Comparison of ENCODE assay signal across 8 cellular contexts in the genomic region with DNA sequence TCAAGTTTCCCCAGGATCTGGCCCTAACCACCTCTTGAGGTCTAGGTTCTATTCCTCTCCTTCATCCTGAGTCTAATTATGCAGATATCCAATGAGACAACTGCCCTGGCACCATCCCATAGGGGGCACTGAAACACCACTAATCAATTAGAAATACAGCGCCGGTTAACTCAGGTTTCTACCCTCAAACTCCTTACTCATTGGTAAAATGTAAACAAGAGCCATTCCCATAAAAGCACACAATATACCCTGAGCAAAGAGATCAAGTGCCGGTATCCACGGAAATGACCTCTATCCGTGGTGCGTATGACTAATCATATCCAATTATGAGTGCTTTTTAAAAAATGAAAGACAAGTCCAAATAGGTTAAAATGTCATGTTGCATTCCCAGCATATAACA.
DNase-seq lines count a peak whose midpoint lies in the region; ATAC-seq, FAIRE-seq and TF ChIP-seq lines count a peak whose summit lies in the region.

No MANE protein-coding gene starts in this region.

- intact Hi-C loops in activated B cell treated with CpG ODN at 0.5 μM for 24 hours (cut with micrococcal nuclease): loop anchor here (1.0 to 5.0 kb wide), 10 partner anchors 36 to 872 kb away; no protein-coding TSS in a partner anchor

- H3K27ac Mint-ChIP-seq in activated B cell treated with CpG ODN at 0.5 μM for 24 hours: no peak overlapping the region

- no peak for FAIRE-seq in bronchial epithelial cell (lab: Jason Lieb, UNC)

- POLR2A ChIA-PET in activated B cell treated with CpG ODN at 0.5 μM for 24 hours (lab: Charles Lee): interaction anchor here (0.7 kb wide), 1 partner anchor 240 kb away, joined by 9 read pairs; no protein-coding TSS in a partner anchor

- H3K36me3 ChIP-seq in bronchial epithelial cell (ENCODE audit: control insufficient read depth, insufficient read depth, low read length): no peaks in the 10 kb centered on the region

- H3K27me3 Mint-ChIP-seq in activated B cell treated with CpG ODN at 0.5 μM for 24 hours: peaks cover 10% of the 10 kb centered on the region

- H3K27me3 ChIP-seq in bronchial epithelial cell (ENCODE audit: control insufficient read depth, insufficient read depth, low read length): no peaks in the 10 kb centered on the region

- peak; percentile 56 for TF ChIP-seq CTCF in AG10803 (conservative IDR thresholded peaks at IDR 0.05; ENCODE audit: low read length)
- no peak for TF ChIP-seq CTCF in activated B cell treated with CpG ODN at 0.5 μM for 24 hours (IDR thresholded peaks at IDR 0.05)
- TF ChIP-seq CTCF in bronchial epithelial cell (IDR thresholded peaks at IDR 0.05; ENCODE audit: insufficient read depth, low read length, severe bottlenecking): peak; percentile 62

- DNase-seq in AG10803 (ENCODE audit: low read depth): peak; percentile 40
- peak; percentile 69 for DNase-seq in NCI-H187 treated with DMSO at 0.1 percent for 48 hours (lab: John Stamatoyannopoulos, UW)
- DNase-seq in activated B cell treated with CpG ODN at 0.5 μM for 24 hours: no peak
- DNase-seq in bronchial epithelial cell (ENCODE audit: low read depth): peak; percentile 87
- peak; percentile 61 for DNase-seq in islet precursor cell
- DNase-seq in stimulated activated CD4-positive, alpha-beta T cell treated with anti-CD3 and anti-CD28 coated beads, Interleukin-2, amount 100 ng/mL, for 24 hours: peak; percentile 52 to 65
- no peak for DNase-seq in NK-92 treated with Interleukin-12 subunit alpha and Interleukin-12 subunit beta, amount 100 ng/mL, for 24 hours (lab: John Stamatoyannopoulos, UW)

- H3K4me3 ChIP-seq in AG10803 (ENCODE audit: low read length) (no peak overlapping the region), bronchial epithelial cell (ENCODE audit: low read depth, low read length) (no peak overlapping the region)

- H3K4me3 Mint-ChIP-seq in activated B cell treated with CpG ODN at 0.5 μM for 24 hours: no peak overlapping the region

- no peaks in the 10 kb centered on the region for H3K4me1 Mint-ChIP-seq in activated B cell treated with CpG ODN at 0.5 μM for 24 hours

- no peaks in the 10 kb centered on the region for H3K9me3 Mint-ChIP-seq in activated B cell treated with CpG ODN at 0.5 μM for 24 hours

- no peaks in the 10 kb centered on the region for H3K36me3 Mint-ChIP-seq in activated B cell treated with CpG ODN at 0.5 μM for 24 hours (ENCODE audit: low read depth)

- ATAC-seq in GM19452 (IDR thresholded peaks at IDR 0.05; ENCODE audit: unreplicated experiment) (peak; percentile 74), activated B cell treated with CpG ODN at 0.5 μM for 24 hours (ENCODE audit: low read depth) (peak; percentile 81)

- CTCF ChIA-PET in activated B cell treated with CpG ODN at 0.5 μM for 24 hours (lab: Charles Lee): interaction anchor here (1.1 to 3.7 kb wide), 10 partner anchors 27 to 356 kb away, joined by 3 to 83 read pairs (median 4); no protein-coding TSS in a partner anchor

Comparison
In these comparisons a context has a peak if more than half of its experiments do, and no peak if none do; other contexts are left out.
1. DNase-seq: peak in AG10803 (single experiment), NCI-H187 treated with DMSO at 0.1 percent for 48 hours (single experiment), bronchial epithelial cell (single experiment), islet precursor cell (single experiment) and stimulated activated CD4-positive, alpha-beta T cell treated with anti-CD3 and anti-CD28 coated beads, Interleukin-2, amount 100 ng/mL, for 24 hours (2 of 2); none in activated B cell treated with CpG ODN at 0.5 μM for 24 hours (single experiment) and NK-92 treated with Interleukin-12 subunit alpha and Interleukin-12 subunit beta, amount 100 ng/mL, for 24 hours (single experiment).